1 cellular context compared by ENCODE assay signal in the genomic region with DNA sequence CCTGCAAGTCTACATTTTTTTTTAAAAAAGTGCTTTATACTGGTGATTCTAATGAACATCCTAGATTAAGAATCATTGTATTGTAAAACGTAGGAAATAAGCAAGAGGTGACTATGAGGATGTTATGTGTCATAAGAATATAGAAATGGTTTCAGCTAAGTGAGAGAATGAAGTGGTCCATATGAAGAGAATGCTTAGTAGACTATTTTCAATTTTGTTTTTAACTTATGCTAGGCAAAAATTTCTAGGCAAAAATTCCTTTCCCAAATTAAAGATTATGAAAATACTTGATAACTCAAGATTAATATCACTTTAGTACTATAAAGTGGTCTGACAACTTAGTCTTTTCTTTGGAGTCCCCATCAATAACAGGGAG.
TF ChIP-seq lines count a peak whose summit lies in the region.

No MANE protein-coding gene starts in this region.

TF ChIP-seq in H1, 55 proteins besides CTCF, POLR2A, EP300 and RAD21:
- no peak for TF ChIP-seq TEAD4 (IDR thresholded peaks at IDR 0.05; ENCODE audit: low read depth, low read length)
TF ChIP-seq in H1: peak in this region for 0.
